Comparison of ENCODE assay signal across 1 cellular context in the genomic region with DNA sequence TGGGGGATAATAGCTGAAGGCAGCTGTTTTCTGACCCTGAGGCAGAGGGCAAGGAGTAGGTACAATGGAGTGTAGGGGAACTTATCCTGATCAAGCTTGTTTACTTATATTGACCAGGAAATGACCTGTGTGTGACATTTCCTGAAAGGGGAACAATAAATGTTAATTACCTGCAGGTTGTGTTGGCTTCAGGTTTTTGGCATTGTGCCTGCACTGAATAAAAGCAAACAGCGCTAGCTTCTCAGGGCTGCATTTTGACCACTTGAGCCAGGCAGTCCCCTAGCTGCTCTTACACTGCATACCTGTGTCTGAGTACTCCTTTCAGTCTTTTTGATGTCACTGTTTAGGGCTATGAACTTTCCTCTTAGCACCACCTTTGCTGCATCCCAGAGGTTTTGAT.
TF ChIP-seq lines count a peak whose summit lies in the region.

No MANE protein-coding gene starts in this region.

TF ChIP-seq in endothelial cell of umbilical vein, 7 proteins besides CTCF, POLR2A, EP300 and RAD21:
- TF ChIP-seq, protein P1, sequence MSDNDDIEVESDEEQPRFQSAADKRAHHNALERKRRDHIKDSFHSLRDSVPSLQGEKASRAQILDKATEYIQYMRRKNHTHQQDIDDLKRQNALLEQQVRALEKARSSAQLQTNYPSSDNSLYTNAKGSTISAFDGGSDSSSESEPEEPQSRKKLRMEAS (IDR thresholded peaks at IDR 0.05; ENCODE audit: insufficient read depth, insufficient read length): no peak
- TF ChIP-seq POLR2AphosphoS5 (IDR thresholded peaks at IDR 0.05; ENCODE audit: insufficient read depth, low read depth, low read length): no peak
- TF ChIP-seq EZH2 (IDR thresholded peaks at IDR 0.05; ENCODE audit: borderline replicate concordance, low read depth, low read length, severe bottlenecking): no peak
- TF ChIP-seq FOS (IDR thresholded peaks at IDR 0.05; ENCODE audit: borderline replicate concordance, insufficient read depth, low read length): no peak
- TF ChIP-seq JUN (IDR thresholded peaks at IDR 0.05; ENCODE audit: borderline replicate concordance, insufficient read depth, insufficient read length, low read depth): no peak
- TF ChIP-seq GATA2 (IDR thresholded peaks at IDR 0.05; ENCODE audit: insufficient read depth, insufficient read length, low read depth, low read length): no peak
